Comparison of ENCODE assay signal across 13 cellular contexts in the genomic region with DNA sequence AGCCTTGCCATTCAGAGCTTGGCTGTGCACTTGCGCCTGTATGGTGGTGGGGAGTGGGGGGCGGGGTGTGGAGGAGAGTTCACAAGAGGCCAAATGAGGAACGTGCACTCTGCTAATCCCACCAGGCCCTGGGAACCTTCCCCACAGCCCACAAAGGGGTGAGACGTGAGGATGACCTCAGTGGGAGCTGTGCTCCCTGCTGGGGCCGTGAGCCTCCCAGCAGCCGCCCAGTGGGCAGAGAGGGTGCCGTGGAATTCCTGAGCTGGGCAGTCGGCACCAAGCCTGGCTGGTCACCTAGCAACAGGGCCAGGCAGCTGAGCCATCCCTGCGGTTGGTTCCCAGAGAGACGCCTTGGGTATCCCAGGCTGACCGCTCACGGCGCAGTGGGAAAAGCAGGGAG.
DNase-seq lines count a peak whose midpoint lies in the region; ATAC-seq lines count a peak whose summit lies in the region.
"Had no signal": no experiment of that assay in that cellular context is flagged by ENCODE, and none has a peak within 500 bp of the region (broad histone marks: within the 10 kb centered on the region; RNA-seq: fewer than 3 reads in every experiment).

No MANE protein-coding gene starts in this region.

- intact Hi-C loops in head of caudate nucleus (cut with DNase I): no loop called here

- ATAC-seq in HG03159 (IDR thresholded peaks at IDR 0.05; ENCODE audit: unreplicated experiment) (no peak), HG02981 (IDR thresholded peaks at IDR 0.05; ENCODE audit: unreplicated experiment) (no peak), GM21515 (IDR thresholded peaks at IDR 0.05; ENCODE audit: unreplicated experiment) (no peak)
- ATAC-seq: left colon had no signal

- DNase-seq in Ammon's horn (ENCODE audit: low spot score) (peak; percentile 65), NCI-H226 (peak; percentile 99), head of caudate nucleus (peak in 35 of 42 donors; percentile 18 to 75 (median 56)), nucleus accumbens (lab: John Stamatoyannopoulos, UW) (peak in 30 of 56 donors; percentile 12 to 70 (median 34)), NCI-H510A (lab: John Stamatoyannopoulos, UW) (no peak)
- DNase-seq: KBM-7; left colon; NCI-H1930; SHP77; stimulated activated CD4-positive, alpha-beta T cell treated with anti-CD3 and anti-CD28 coated beads, Interleukin-15, amount 100 ng/mL, for 24 hours had no signal
